20 cellular contexts compared by ENCODE assay signal in genomic region chr10:103040424-103040823, GRCh38.
DNase-seq lines count a peak whose midpoint lies in the region; ATAC-seq, FAIRE-seq and TF ChIP-seq lines count a peak whose summit lies in the region.
"Had no signal": no experiment of that assay in that cellular context is flagged by ENCODE, and none has a peak within 500 bp of the region (broad histone marks: within the 10 kb centered on the region; RNA-seq: fewer than 3 reads in every experiment).

No MANE protein-coding gene starts in this region.

- TF ChIP-seq CTCF in H1 (IDR thresholded peaks at IDR 0.05; ENCODE audit: control extremely low read depth in 1 of 3, insufficient read depth in 1 of 3, low read depth in 1 of 3, low read length in 3 of 3) (no peak), smooth muscle cell (IDR thresholded peaks at IDR 0.05; ENCODE audit: borderline replicate concordance, insufficient read depth, poor library complexity, severe bottlenecking) (no peak)

- no peak overlapping the region for H3K27ac ChIP-seq in H1 (ENCODE audit: low read depth, low read length)
- peak overlapping the region; percentile 34 for H3K27ac ChIP-seq in smooth muscle cell (ENCODE audit: low read depth)
- H3K27ac ChIP-seq: epithelial cell of prostate, lower lobe of right lung, neural progenitor cell had no signal

- H3K18ac ChIP-seq in H1 (ENCODE audit: extremely low read depth, low read length) = no peak overlapping the region

- no peak for TF ChIP-seq EP300 in H1 (IDR thresholded peaks at IDR 0.05; ENCODE audit: borderline replicate concordance in 1 of 2, low read depth in 2 of 2, low read length in 2 of 2)

- peaks cover 0 to 14% (median 12%) of the 10 kb centered on the region in 4 experiments; a peak in 5 of 7 replicates for H3K4me1 ChIP-seq in H1 (replicated peaks in 1 of 4; ENCODE audit: control insufficient read depth in 3 of 4, insufficient read depth in 4 of 4, low read length in 3 of 4)
- peaks cover 18% of the 10 kb centered on the region for H3K4me1 ChIP-seq in smooth muscle cell (ENCODE audit: low read depth)
- H3K4me1 ChIP-seq: lower lobe of right lung had no signal

- POLR2A ChIA-PET in H1 (lab: Charles Lee; ENCODE audit: partially characterized antibody) = interaction anchor here (1.9 kb wide), 1 partner anchor 14 kb away, joined by 4 read pairs; no protein-coding TSS in a partner anchor

- ATAC-seq in HG02938 (IDR thresholded peaks at IDR 0.05; ENCODE audit: unreplicated experiment) = no peak
- ATAC-seq: lower lobe of right lung, sciatic nerve had no signal

- peaks cover 4% of the 10 kb centered on the region for H3F3A ChIP-seq in smooth muscle cell (ENCODE audit: low read depth)

- FAIRE-seq in GM12891 (lab: Jason Lieb, UNC) (peak; percentile 9), H1 (lab: Jason Lieb, UNC) (no peak)

- H3K14ac ChIP-seq in H1 (ENCODE audit: insufficient read length) = no peak overlapping the region

- H3K56ac ChIP-seq in H1 (replicated peaks; ENCODE audit: insufficient read length, low read depth, low read length) = no peak overlapping the region

- no peak overlapping the region for H3K4ac ChIP-seq in H1 (replicated peaks; ENCODE audit: insufficient read length, low read depth, low read length)

- H3K4me3 ChIP-seq in H1 (ENCODE audit: extremely low read depth in 1 of 4, insufficient read depth in 2 of 4, low read depth in 3 of 4, low read length in 4 of 4) = no peak overlapping the region
- no peak overlapping the region for H3K4me3 ChIP-seq in smooth muscle cell
- H3K4me3 ChIP-seq: lower lobe of right lung, neural progenitor cell had no signal

- H3K9me3 ChIP-seq in H1 (ENCODE audit: insufficient read depth in 2 of 2, low read depth in 1 of 2, low read length in 1 of 2) = no peaks in the 10 kb centered on the region
- H3K9me3 ChIP-seq in smooth muscle cell (replicated peaks; ENCODE audit: low read depth) = no peaks in the 10 kb centered on the region
- H3K9me3 ChIP-seq: lower lobe of right lung had no signal

- no peak overlapping the region; the same call in 1 of the 2 replicates for H4K8ac ChIP-seq in H1 (ENCODE audit: extremely low read depth, insufficient read depth, low read length)

- peaks cover 0 to 5% of the 10 kb centered on the region in 2 experiments for H4K20me1 ChIP-seq in H1 (replicated peaks in 1 of 2; ENCODE audit: control insufficient read depth in 1 of 2, insufficient read depth in 2 of 2, low read length in 2 of 2)
- H4K20me1 ChIP-seq in smooth muscle cell (ENCODE audit: low read depth) = no peaks in the 10 kb centered on the region

- TF ChIP-seq RAD21 in H1 (IDR thresholded peaks at IDR 0.05 in 1 of 2, conservative IDR thresholded peaks at IDR 0.05 in 1 of 2; ENCODE audit: low read depth in 2 of 2, low read length in 2 of 2) = no peak

- TF ChIP-seq POLR2A in GM12891 (IDR thresholded peaks at IDR 0.05; ENCODE audit: low read depth, low read length) (no peak), H1 (IDR thresholded peaks at IDR 0.05; ENCODE audit: control extremely low read depth in 1 of 2, low read depth in 2 of 2, low read length in 2 of 2) (no peak)

- DNase-seq in GM12891 (ENCODE audit: insufficient read length, low spot score) (no peak), RPMI7951 (ENCODE audit: low read depth) (peak; percentile 76), H1 (ENCODE audit: low read depth in 1 of 2, low spot score in 2 of 2) (no peak), smooth muscle cell (lab: John Stamatoyannopoulos, UW; ENCODE audit: unreplicated experiment) (no peak), nucleus accumbens (lab: John Stamatoyannopoulos, UW) (no peak), epidermal melanocyte (ENCODE audit: insufficient read length, low spot score) (no peak)
- DNase-seq: activated CD8-positive, alpha-beta memory T cell treated with anti-CD3 and anti-CD28 coated beads for 24 hours; activated naive CD4-positive, alpha-beta T cell treated with Interleukin-2 at 50 U/mL for 16 hours; cerebellar nuclear complex; H7; Kasumi-1; lower lobe of right lung; NCI-H187; NCI-H69; Right ventricle myocardium superior; stimulated activated naive CD4-positive, alpha-beta T cell treated with Interleukin-2 at 50 U/mL for 16 hours had no signal

- H3K79me2 ChIP-seq in H1 (ENCODE audit: control insufficient read depth in 1 of 2, insufficient read depth in 2 of 2, low read length in 2 of 2) (no peaks in the 10 kb centered on the region), smooth muscle cell (ENCODE audit: low read depth) (no peaks in the 10 kb centered on the region)

- no peak overlapping the region for H3K4me2 ChIP-seq in H1 (ENCODE audit: insufficient read depth in 1 of 2, low read depth in 2 of 2, low read length in 2 of 2)
- H3K4me2 ChIP-seq in smooth muscle cell = no peak overlapping the region
- H3K4me2 ChIP-seq: neural progenitor cell had no signal

- H2BK5ac ChIP-seq in H1 (ENCODE audit: low read depth, low read length) = 0 out of 2 replicates have a peak overlapping the region, but pooled peaks have one; percentile 40

- no peak overlapping the region for H2AK5ac ChIP-seq in H1 (ENCODE audit: low read depth, low read length)

- H3K9ac ChIP-seq in H1 (replicated peaks in 1 of 4; ENCODE audit: extremely low read depth in 1 of 4, low read depth in 3 of 4, low read length in 3 of 4) (0 out of 7 replicates have a peak overlapping the region, but pooled peaks of 1 of the 4 experiments have one; percentile 36), smooth muscle cell (ENCODE audit: low read depth) (no peak overlapping the region)
- H3K9ac ChIP-seq: neural progenitor cell had no signal

- 0 out of 2 replicates have a peak overlapping the region, but pooled peaks have one; percentile 36 for H2BK15ac ChIP-seq in H1 (ENCODE audit: low read length)

- H3K23me2 ChIP-seq in H1 (ENCODE audit: low read depth, low read length) = no peaks in the 10 kb centered on the region

- H2BK12ac ChIP-seq in H1 (ENCODE audit: low read depth, low read length) = 0 out of 2 replicates have a peak overlapping the region, but pooled peaks have one; percentile 35

- 85% methylated on average over 4 of the region's 4 CpGs; no CpG with 5 or more reads in 1 of the 2 experiments for WGBS in H1 (ENCODE audit: extremely low coverage in 1 of 2, insufficient coverage in 1 of 2, insufficient read length in 1 of 2, insufficient replicate concordance in 2 of 2, low coverage in 1 of 2, low lambda C conversion rate in 2 of 2, missing lambda C conversion rate in 1 of 2), 2 experiments
- 43% methylated on average over 4 of the region's 4 CpGs for WGBS in smooth muscle cell (ENCODE audit: low lambda C conversion rate)

- no peak overlapping the region for H4K5ac ChIP-seq in H1 (ENCODE audit: insufficient read length, low read depth, low read length)

- H2BK120ac ChIP-seq in H1 (replicated peaks; ENCODE audit: low read depth, low read length) = no peak overlapping the region

- H3K36me3 ChIP-seq in H1 (ENCODE audit: control insufficient read depth in 2 of 4, insufficient read depth in 4 of 4, low read length in 3 of 4) (no peaks in the 10 kb centered on the region), smooth muscle cell (ENCODE audit: low read depth) (no peaks in the 10 kb centered on the region)
- H3K36me3 ChIP-seq: lower lobe of right lung, neural progenitor cell had no signal

- H3K79me1 ChIP-seq in H1 (ENCODE audit: low read depth, low read length) = no peaks in the 10 kb centered on the region

- no peak overlapping the region for H3K23ac ChIP-seq in H1 (ENCODE audit: insufficient read length)

- H2AFZ ChIP-seq in H1 (ENCODE audit: low read length) (no peak overlapping the region), smooth muscle cell (ENCODE audit: low read depth) (no peak overlapping the region)
- H2AFZ ChIP-seq: neural progenitor cell had no signal

- H4K91ac ChIP-seq in H1 (replicated peaks; ENCODE audit: insufficient read length, low read length) = peak overlapping the region; percentile 12

- no peak overlapping the region for H2BK20ac ChIP-seq in H1 (ENCODE audit: low read length)

- H3K27me3 ChIP-seq in H1 (replicated peaks in 1 of 4; ENCODE audit: control insufficient read depth in 3 of 4, extremely low read depth in 1 of 4, insufficient read depth in 3 of 4, low read length in 3 of 4) (no peaks in the 10 kb centered on the region), smooth muscle cell (ENCODE audit: low read depth) (no peaks in the 10 kb centered on the region)
- H3K27me3 ChIP-seq: neural progenitor cell had no signal

- CTCF ChIA-PET in H1 (lab: Charles Lee; ENCODE audit: partially characterized antibody) = interaction anchor here (0.7 to 1.9 kb wide), 4 partner anchors 10 to 139 kb away, joined by 3 to 8 read pairs (median 4); partner anchors contain the start of gene CNNM2

TF ChIP-seq in GM12891, 5 proteins besides CTCF, POLR2A, EP300 and RAD21:
- TF ChIP-seq TAF1 (IDR thresholded peaks at IDR 0.05; ENCODE audit: low read depth, low read length) (no peak), PAX5 (IDR thresholded peaks at IDR 0.05; ENCODE audit: insufficient read depth, low read length, severe bottlenecking) (no peak), POLR2AphosphoS5 (IDR thresholded peaks at IDR 0.05; ENCODE audit: low read depth, low read length) (no peak), POU2F2 (IDR thresholded peaks at IDR 0.05; ENCODE audit: low read depth, low read length) (no peak)
TF ChIP-seq in GM12891: peak in this region for 0.

TF ChIP-seq in H1, 55 proteins besides CTCF, POLR2A, EP300 and RAD21 (continues in another document):
- TF ChIP-seq BRCA1 (IDR thresholded peaks at IDR 0.05; ENCODE audit: low read depth, low read length) (no peak), CEBPB (IDR thresholded peaks at IDR 0.05; ENCODE audit: low read depth, low read length) (no peak), NANOG (IDR thresholded peaks at IDR 0.05; ENCODE audit: insufficient read depth, low read depth, low read length, poor library complexity, severe bottlenecking) (no peak), EGR1 (IDR thresholded peaks at IDR 0.05; ENCODE audit: borderline replicate concordance, low read depth, low read length) (no peak)
